Comparison of ENCODE assay signal across 1 cellular context in genomic region chr14:91929700-91930099, GRCh38.
TF ChIP-seq lines count a peak whose summit lies in the region.

No MANE protein-coding gene starts in this region.

TF ChIP-seq in IMR-90, 13 proteins besides CTCF, POLR2A, EP300 and RAD21:
- TF ChIP-seq BHLHE40 (IDR thresholded peaks at IDR 0.05; ENCODE audit: low read depth, low read length) (no peak), SMC3 (IDR thresholded peaks at IDR 0.05; ENCODE audit: low read depth, low read length) (no peak), MAFK (IDR thresholded peaks at IDR 0.05; ENCODE audit: low read depth, low read length) (no peak), MAZ (IDR thresholded peaks at IDR 0.05; ENCODE audit: borderline replicate concordance, low read depth, low read length) (no peak), FOS (IDR thresholded peaks at IDR 0.05; ENCODE audit: low read depth, low read length) (no peak), NFE2L2 (IDR thresholded peaks at IDR 0.05; ENCODE audit: low read depth, low read length) (no peak), RFX5 (IDR thresholded peaks at IDR 0.05; ENCODE audit: low read depth, low read length) (no peak), RCOR1 (IDR thresholded peaks at IDR 0.05; ENCODE audit: insufficient replicate concordance, low read length) (no peak), CEBPB (IDR thresholded peaks at IDR 0.05; ENCODE audit: low read depth, low read length) (no peak), CHD1 (IDR thresholded peaks at IDR 0.05; ENCODE audit: low read depth, low read length) (no peak), MXI1 (IDR thresholded peaks at IDR 0.05; ENCODE audit: borderline replicate concordance, low read depth, low read length) (no peak)
- TF ChIP-seq, protein P1, sequence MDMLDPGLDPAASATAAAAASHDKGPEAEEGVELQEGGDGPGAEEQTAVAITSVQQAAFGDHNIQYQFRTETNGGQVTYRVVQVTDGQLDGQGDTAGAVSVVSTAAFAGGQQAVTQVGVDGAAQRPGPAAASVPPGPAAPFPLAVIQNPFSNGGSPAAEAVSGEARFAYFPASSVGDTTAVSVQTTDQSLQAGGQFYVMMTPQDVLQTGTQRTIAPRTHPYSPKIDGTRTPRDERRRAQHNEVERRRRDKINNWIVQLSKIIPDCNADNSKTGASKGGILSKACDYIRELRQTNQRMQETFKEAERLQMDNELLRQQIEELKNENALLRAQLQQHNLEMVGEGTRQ (IDR thresholded peaks at IDR 0.05; ENCODE audit: low read depth, low read length): no peak
- TF ChIP-seq, protein P2, sequence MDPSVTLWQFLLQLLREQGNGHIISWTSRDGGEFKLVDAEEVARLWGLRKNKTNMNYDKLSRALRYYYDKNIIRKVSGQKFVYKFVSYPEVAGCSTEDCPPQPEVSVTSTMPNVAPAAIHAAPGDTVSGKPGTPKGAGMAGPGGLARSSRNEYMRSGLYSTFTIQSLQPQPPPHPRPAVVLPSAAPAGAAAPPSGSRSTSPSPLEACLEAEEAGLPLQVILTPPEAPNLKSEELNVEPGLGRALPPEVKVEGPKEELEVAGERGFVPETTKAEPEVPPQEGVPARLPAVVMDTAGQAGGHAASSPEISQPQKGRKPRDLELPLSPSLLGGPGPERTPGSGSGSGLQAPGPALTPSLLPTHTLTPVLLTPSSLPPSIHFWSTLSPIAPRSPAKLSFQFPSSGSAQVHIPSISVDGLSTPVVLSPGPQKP (IDR thresholded peaks at IDR 0.05; ENCODE audit: borderline replicate concordance, low read depth, low read length): no peak
